9 cellular contexts compared by ENCODE assay signal in genomic region chr20:34216382-34216742, GRCh38. TPM values are rescaled to one million over a fixed set of nuclear protein-coding genes. Genes with fewer than 3 reads are reported as not detected.
DNase-seq lines count a peak whose midpoint lies in the region; ATAC-seq, FAIRE-seq and TF ChIP-seq lines count a peak whose summit lies in the region.
"Had no signal": no experiment of that assay in that cellular context is flagged by ENCODE, and none has a peak within 500 bp of the region (broad histone marks: within the 10 kb centered on the region; RNA-seq: fewer than 3 reads in every experiment).

No MANE protein-coding gene starts in this region.

- CTCF ChIA-PET in activated CD8-positive, alpha-beta memory T cell treated with anti-CD3 and anti-CD28 coated beads, Interleukin-2, amount 10 ng/mL, durations not matched to agents 7 days and 5 days (lab: Charles Lee): interaction anchor here (1.5 kb wide), 1 partner anchor 96 kb away, joined by 3 read pairs; no protein-coding TSS in a partner anchor

- H3K4me1 Mint-ChIP-seq in activated CD8-positive, alpha-beta memory T cell treated with anti-CD3 and anti-CD28 coated beads, Interleukin-2, amount 10 ng/mL, durations not matched to agents 7 days and 5 days: peaks cover 8% of the 10 kb centered on the region
- H3K4me1 Mint-ChIP-seq in astrocyte (ENCODE audit: low read depth, unreplicated experiment): peaks cover 3% of the 10 kb centered on the region

- peak overlapping the region; percentile 99 for H2AFZ ChIP-seq in astrocyte (ENCODE audit: low read depth, low read length)

- TF ChIP-seq POLR2A in thyroid gland (IDR thresholded peaks at IDR 0.05): no peak

- no peaks in the 10 kb centered on the region for H4K20me1 ChIP-seq in astrocyte (ENCODE audit: insufficient read depth, low read length)

- ATAC-seq in activated CD8-positive, alpha-beta memory T cell treated with anti-CD3 and anti-CD28 coated beads, Interleukin-2, amount 10 ng/mL, durations not matched to agents 7 days and 5 days: no peak
- ATAC-seq in left lung (no peak), HG03039 (IDR thresholded peaks at IDR 0.05; ENCODE audit: unreplicated experiment) (no peak)

- peak overlapping the region; percentile 74 for H3K9ac ChIP-seq in astrocyte (ENCODE audit: low read length)

- H3K27ac Mint-ChIP-seq in activated CD8-positive, alpha-beta memory T cell treated with anti-CD3 and anti-CD28 coated beads, Interleukin-2, amount 10 ng/mL, durations not matched to agents 7 days and 5 days: no peak overlapping the region
- peak overlapping the region; percentile 43 for H3K27ac Mint-ChIP-seq in astrocyte (ENCODE audit: unreplicated experiment)

- peaks cover 31% of the 10 kb centered on the region for H3K27me3 Mint-ChIP-seq in activated CD8-positive, alpha-beta memory T cell treated with anti-CD3 and anti-CD28 coated beads, Interleukin-2, amount 10 ng/mL, durations not matched to agents 7 days and 5 days
- peaks cover 2% of the 10 kb centered on the region for H3K27me3 Mint-ChIP-seq in astrocyte (ENCODE audit: low read depth, unreplicated experiment)

- FAIRE-seq in astrocyte (lab: Jason Lieb, UNC): no peak

- H3K9me3 Mint-ChIP-seq in activated CD8-positive, alpha-beta memory T cell treated with anti-CD3 and anti-CD28 coated beads, Interleukin-2, amount 10 ng/mL, durations not matched to agents 7 days and 5 days (ENCODE audit: low read depth): peaks cover 4% of the 10 kb centered on the region
- H3K9me3 Mint-ChIP-seq in astrocyte (ENCODE audit: unreplicated experiment): peaks cover 1% of the 10 kb centered on the region

- no peaks in the 10 kb centered on the region for H3K9me3 ChIP-seq in astrocyte (ENCODE audit: insufficient read depth, low read depth, low read length)
- H3K9me3 ChIP-seq in left lung: peaks cover 0 to 3% of the 10 kb centered on the region in 2 donors
- no peaks in the 10 kb centered on the region for H3K9me3 ChIP-seq in thyroid gland

- WGBS in thyroid gland, 2 donors: 19 to 26% methylated on average over 2 of the region's 2 CpGs

- intact Hi-C loops in left lung (cut with DNase I) (no loop called here), thyroid gland (cut with DNase I) (no loop called here)

- H3K36me3 ChIP-seq in astrocyte (ENCODE audit: insufficient read depth, low read length): no peaks in the 10 kb centered on the region
- no peaks in the 10 kb centered on the region for H3K36me3 ChIP-seq in left lung
- no peaks in the 10 kb centered on the region for H3K36me3 ChIP-seq in thyroid gland

- no peaks in the 10 kb centered on the region for H3K79me2 ChIP-seq in astrocyte (ENCODE audit: insufficient read depth, low read length)

- H3K4me3 Mint-ChIP-seq in activated CD8-positive, alpha-beta memory T cell treated with anti-CD3 and anti-CD28 coated beads, Interleukin-2, amount 10 ng/mL, durations not matched to agents 7 days and 5 days: peak overlapping the region; percentile 29
- peak overlapping the region; percentile 84 for H3K4me3 Mint-ChIP-seq in astrocyte (ENCODE audit: unreplicated experiment)

- peaks cover 2% of the 10 kb centered on the region for H3K36me3 Mint-ChIP-seq in activated CD8-positive, alpha-beta memory T cell treated with anti-CD3 and anti-CD28 coated beads, Interleukin-2, amount 10 ng/mL, durations not matched to agents 7 days and 5 days
- H3K36me3 Mint-ChIP-seq in astrocyte (ENCODE audit: low read depth, unreplicated experiment): no peaks in the 10 kb centered on the region

- H3K27me3 ChIP-seq in astrocyte (ENCODE audit: insufficient read depth, low read length) (no peaks in the 10 kb centered on the region), left lung (peaks cover 0 to 33% of the 10 kb centered on the region in 2 donors), thyroid gland (no peaks in the 10 kb centered on the region)

- TF ChIP-seq CTCF in astrocyte (IDR thresholded peaks at IDR 0.05; ENCODE audit: insufficient read depth, low read depth, low read length): no peak
- TF ChIP-seq CTCF in left lung (IDR thresholded peaks at IDR 0.05): no peak
- no peak for TF ChIP-seq CTCF in thyroid gland (IDR thresholded peaks at IDR 0.05)

- peak overlapping the region; percentile 95 for H3K4me2 ChIP-seq in astrocyte (ENCODE audit: low read length)

- no peak for DNase-seq in activated CD8-positive, alpha-beta memory T cell treated with anti-CD3 and anti-CD28 coated beads, Interleukin-2, amount 10 ng/mL, durations not matched to agents 7 days and 5 days
- no peak for DNase-seq in activated CD8-positive, alpha-beta memory T cell treated with anti-CD3 and anti-CD28 coated beads, Interleukin-2, amount 50 U/mL, for 48 hours
- DNase-seq in astrocyte (ENCODE audit: low read depth) (no peak), left lung (no peak), thyroid gland (no peak), NCI-H524 treated with DMSO at 0.1 percent for 48 hours (lab: John Stamatoyannopoulos, UW) (no peak), NOMO-1 (lab: John Stamatoyannopoulos, UW; ENCODE audit: unreplicated experiment in 2 of 2) (no peak)

- peaks cover 4% of the 10 kb centered on the region for H3K4me1 ChIP-seq in astrocyte (ENCODE audit: insufficient read depth, low read length)
- H3K4me1 ChIP-seq in left lung: peaks cover 7 to 12% of the 10 kb centered on the region in 2 donors
- H3K4me1 ChIP-seq in thyroid gland: peaks cover 0 to 23% of the 10 kb centered on the region in 2 donors

- H3K4me3 ChIP-seq in astrocyte (ENCODE audit: insufficient read depth, low read depth, low read length) (peak overlapping the region; percentile 66), left lung (peak overlapping the region; percentile 28 to 33), thyroid gland (replicated peaks in 1 of 3) (peak overlapping the region in 1 of 3 donors; percentile 17)

- H3K27ac ChIP-seq in astrocyte (ENCODE audit: low read depth, low read length) (no peak overlapping the region), left lung (peak overlapping the region; percentile 46 to 67), thyroid gland (peak overlapping the region; percentile 48 to 82 (median 68))

RNA-seq across cellular contexts. Expression of gene ASIP, which starts 24.9 kb away (rescaled TPM):
- total RNA-seq in activated CD8-positive, alpha-beta memory T cell treated with anti-CD3 and anti-CD28 coated beads, Interleukin-2, amount 10 ng/mL, durations not matched to agents 7 days and 5 days: not detected
- not detected in 2 replicates for total RNA-seq in astrocyte
- total RNA-seq in left lung: under 1 TPM in 1 of 2 donors, not detected in 1; 0.79 TPM
- not detected for total RNA-seq in thyroid gland
- total RNA-seq: renal cortical epithelial cell had no signal
